ENCODE assay signal across 7 cellular contexts in the genomic region with DNA sequence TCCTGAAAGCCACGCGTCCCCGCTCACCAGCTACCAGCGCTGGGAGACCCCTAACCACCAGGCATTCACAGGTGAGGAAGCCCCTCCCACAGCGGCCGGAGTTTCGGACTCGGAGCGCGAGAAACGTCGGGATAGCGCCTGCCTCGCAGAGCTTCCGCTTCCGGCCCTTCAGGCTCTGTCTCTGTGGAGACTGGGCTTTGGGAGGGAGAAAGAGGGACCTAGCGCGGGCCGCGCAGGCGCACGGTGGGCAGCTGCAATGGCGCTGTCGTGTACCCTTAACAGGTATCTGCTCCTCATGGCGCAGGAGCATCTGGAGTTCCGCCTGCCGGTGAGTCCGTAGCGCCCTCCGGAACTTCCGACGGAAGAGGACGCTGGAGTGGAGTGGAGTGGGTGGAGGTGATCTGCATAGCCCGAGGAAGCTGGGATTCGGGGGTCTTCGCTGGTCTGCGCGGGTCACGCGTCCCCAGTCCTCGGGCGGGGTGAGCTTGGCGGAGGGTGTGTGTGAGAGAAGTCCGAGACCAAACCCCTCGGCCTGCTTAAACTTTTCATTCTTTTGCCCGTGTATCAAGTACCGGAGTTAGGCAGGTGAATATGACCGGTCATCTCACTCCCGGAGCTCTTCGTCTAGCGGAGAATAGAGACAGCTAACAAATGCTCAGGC. TPM values are rescaled to one million over a fixed set of nuclear protein-coding genes. Genes with fewer than 3 reads are reported as not detected.
A peak's percentile ranks its signal among the peaks of the same experiment; 100 is the strongest.
DNase-seq lines count a peak whose midpoint lies in the region; ATAC-seq, FAIRE-seq and TF ChIP-seq lines count a peak whose summit lies in the region.

TSS of gene TRMT11 (plus strand) at position 246 of the 661 bp plus-strand sequence. CDS start at position 257, 11 bp downstream.

- peak within 1 kb of the TSS; percentile 15 for H3K4me3 Mint-ChIP-seq in astrocyte (ENCODE audit: unreplicated experiment)

- no peak within 1 kb of the TSS for H3K27ac Mint-ChIP-seq in astrocyte (ENCODE audit: unreplicated experiment)

- no peaks in the 10 kb centered on the region for H3K36me3 ChIP-seq in astrocyte (ENCODE audit: insufficient read depth, low read length)

- intact Hi-C loops in T-helper 2 cell treated with Interferon-gamma antibody and Interleukin-4, amounts not matched to agents 100 ng/mL and 5 ng/mL, for 36 hours (cut with micrococcal nuclease): loop anchor here (1.0 to 2.0 kb wide), 4 partner anchors 29 to 206 kb away; no protein-coding TSS in a partner anchor

- no peaks in the 10 kb centered on the region for H3K9me3 Mint-ChIP-seq in astrocyte (ENCODE audit: unreplicated experiment)

- no peaks in the 10 kb centered on the region for H3K9me3 ChIP-seq in astrocyte (ENCODE audit: insufficient read depth, low read depth, low read length)

- TF ChIP-seq CTCF in astrocyte (IDR thresholded peaks at IDR 0.05; ENCODE audit: insufficient read depth, low read depth, low read length): no peak

- peaks cover 48% of the 10 kb centered on the region for H3K79me2 ChIP-seq in astrocyte (ENCODE audit: insufficient read depth, low read length)

- ATAC-seq in GM18499 (IDR thresholded peaks at IDR 0.05; ENCODE audit: insufficient read depth, unreplicated experiment): peak; percentile 78
- ATAC-seq in HG02884 (IDR thresholded peaks at IDR 0.05; ENCODE audit: unreplicated experiment): peak; percentile 94

- H4K20me1 ChIP-seq in astrocyte (ENCODE audit: insufficient read depth, low read length): peaks cover 20% of the 10 kb centered on the region

- H3K9ac ChIP-seq in astrocyte (ENCODE audit: low read length): peak within 1 kb of the TSS; percentile 87

- H3K4me3 ChIP-seq in astrocyte (ENCODE audit: insufficient read depth, low read depth, low read length): peak within 1 kb of the TSS; percentile 85

- no peak for FAIRE-seq in astrocyte (lab: Jason Lieb, UNC)

- H3K4me2 ChIP-seq in astrocyte (ENCODE audit: low read length): peak within 1 kb of the TSS; percentile 87

- H3K27me3 ChIP-seq in astrocyte (ENCODE audit: insufficient read depth, low read length): no peaks in the 10 kb centered on the region

- peak; percentile 99 for DNase-seq in NCI-H146 treated with DMSO at 0.1 percent for 48 hours (lab: John Stamatoyannopoulos, UW; ENCODE audit: unreplicated experiment)
- DNase-seq in astrocyte (ENCODE audit: low read depth): peak; percentile 74
- peak; percentile 80 to 82 for DNase-seq in hippocampal formation (lab: John Stamatoyannopoulos, UW)
- peak; percentile 94 for DNase-seq in retina

- H3K4me1 Mint-ChIP-seq in astrocyte (ENCODE audit: low read depth, unreplicated experiment): peaks cover 22% of the 10 kb centered on the region

- H3K4me1 ChIP-seq in astrocyte (ENCODE audit: insufficient read depth, low read length): peaks cover 26% of the 10 kb centered on the region

- H3K27me3 Mint-ChIP-seq in astrocyte (ENCODE audit: low read depth, unreplicated experiment): no peaks in the 10 kb centered on the region

- peak within 1 kb of the TSS; percentile 93 for H2AFZ ChIP-seq in astrocyte (ENCODE audit: low read depth, low read length)

- no peaks in the 10 kb centered on the region for H3K36me3 Mint-ChIP-seq in astrocyte (ENCODE audit: low read depth, unreplicated experiment)

- H3K27ac ChIP-seq in astrocyte (ENCODE audit: low read depth, low read length): peak within 1 kb of the TSS; percentile 61

RNA-seq across cellular contexts. Expression of gene TRMT11, which starts in this region (rescaled TPM):
- total RNA-seq in T-helper 2 cell treated with Interferon-gamma antibody and Interleukin-4, amounts not matched to agents 100 ng/mL and 5 ng/mL, for 36 hours: 18.1 and 19.8 TPM in 2 replicates
- total RNA-seq in astrocyte: 17.0 and 18.2 TPM in 2 replicates

Comparison
In these comparisons a context has a peak if more than half of its experiments do, and no peak if none do; other contexts are left out.
1. Peak in every context shown above with its lines: DNase-seq, ATAC-seq, H3K4me3 ChIP-seq and H3K27ac ChIP-seq.